In the genomic region with DNA sequence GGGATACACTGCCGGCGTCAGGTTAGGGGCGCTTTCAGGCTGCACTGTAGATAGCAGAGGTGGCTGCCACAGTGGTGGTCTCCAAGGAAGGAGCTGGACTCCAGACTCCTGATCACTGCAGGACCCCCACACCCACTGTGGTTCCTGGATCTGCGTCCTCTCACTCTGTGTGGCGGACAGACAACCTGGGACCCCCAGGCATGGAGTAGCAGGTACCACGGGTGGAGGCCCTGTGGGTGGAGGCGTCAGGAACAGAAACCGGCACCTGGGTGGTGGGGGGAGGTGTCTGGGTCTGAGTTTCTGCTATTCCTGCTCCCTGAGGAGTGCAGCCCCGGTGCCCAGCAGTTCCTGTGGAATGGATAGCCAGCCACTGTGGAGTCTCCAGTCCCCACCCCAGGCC, we compare ENCODE assay signal across 1 cellular context.
TF ChIP-seq lines count a peak whose summit lies in the region.

No MANE protein-coding gene starts in this region.

TF ChIP-seq in H1, 55 proteins besides CTCF, POLR2A, EP300 and RAD21:
- TF ChIP-seq CHD7 (IDR thresholded peaks at IDR 0.05; ENCODE audit: insufficient replicate concordance, low read length) (no peak), SUZ12 (IDR thresholded peaks at IDR 0.05; ENCODE audit: low read length) (no peak), JUN (IDR thresholded peaks at IDR 0.05; ENCODE audit: low read depth, low read length) (no peak), POLR2AphosphoS5 (IDR thresholded peaks at IDR 0.05; ENCODE audit: low read depth, low read length) (no peak), BRCA1 (IDR thresholded peaks at IDR 0.05; ENCODE audit: low read depth, low read length) (no peak), SRF (IDR thresholded peaks at IDR 0.05; ENCODE audit: low read depth, low read length) (no peak), TBP (IDR thresholded peaks at IDR 0.05; ENCODE audit: low read depth, low read length) (no peak), SP2 (IDR thresholded peaks at IDR 0.05; ENCODE audit: low read length) (no peak), BCL11A (IDR thresholded peaks at IDR 0.05; ENCODE audit: low read depth in 2 of 2, low read length in 2 of 2) (no peak), E2F6 (IDR thresholded peaks at IDR 0.05) (no peak), GABPA (IDR thresholded peaks at IDR 0.05; ENCODE audit: borderline replicate concordance, insufficient read depth, low read length) (no peak), SP4 (IDR thresholded peaks at IDR 0.05; ENCODE audit: low read length) (no peak), SIN3A (conservative IDR thresholded peaks at IDR 0.05 in 1 of 2, IDR thresholded peaks at IDR 0.05 in 1 of 2; ENCODE audit: low read depth in 1 of 2, low read length in 2 of 2) (no peak)
